Comparison of ENCODE assay signal across 1 cellular context in genomic region chr12:122394626-122395194, GRCh38.
TF ChIP-seq lines count a peak whose summit lies in the region.

No MANE protein-coding gene starts in this region.

TF ChIP-seq in K562, 482 proteins besides CTCF, POLR2A, EP300 and RAD21 (continued from another document and continues in another):
- no peak for TF ChIP-seq TFE3 (CRISPR knock-in tag; IDR thresholded peaks at IDR 0.05)
- peak; percentile 77 for TF ChIP-seq CEBPB (tag; IDR thresholded peaks at IDR 0.05)
- no peak for TF ChIP-seq TAF15 (IDR thresholded peaks at IDR 0.05; ENCODE audit: low read depth, low read length)
- no peak for TF ChIP-seq GTF2E2 (tag; IDR thresholded peaks at IDR 0.05)
- no peak for TF ChIP-seq RCOR1 (IDR thresholded peaks at IDR 0.05; ENCODE audit: borderline replicate concordance in 1 of 2, low read depth in 2 of 2, low read length in 2 of 2)
- TF ChIP-seq YY1 (IDR thresholded peaks at IDR 0.05; ENCODE audit: borderline replicate concordance in 1 of 3, control insufficient read depth in 1 of 3, extremely low read depth in 1 of 3, insufficient read depth in 3 of 3, insufficient read length in 1 of 3, insufficient replicate concordance in 2 of 3, low read depth in 1 of 3, low read length in 2 of 3), result no peak
- no peak for TF ChIP-seq FOXK1 (CRISPR knock-in tag; IDR thresholded peaks at IDR 0.05; ENCODE audit: borderline replicate concordance)
- peak; percentile 22 to 40; a peak in 1 of 4 replicates for TF ChIP-seq TRIM24 (IDR thresholded peaks at IDR 0.05)
- TF ChIP-seq DACH1 (IDR thresholded peaks at IDR 0.05; ENCODE audit: partially characterized antibody), result no peak
- no peak for TF ChIP-seq MECOM (CRISPR knock-in tag; IDR thresholded peaks at IDR 0.05)
- no peak for TF ChIP-seq ZNF143 (CRISPR knock-in tag; IDR thresholded peaks at IDR 0.05)
- no peak for TF ChIP-seq ZNF121 (CRISPR knock-in tag; conservative IDR thresholded peaks at IDR 0.05)
- peak; percentile 78 for TF ChIP-seq CEBPG (CRISPR knock-in tag; IDR thresholded peaks at IDR 0.05)
- TF ChIP-seq CEBPG (tag; conservative IDR thresholded peaks at IDR 0.05 in 1 of 2, IDR thresholded peaks at IDR 0.05 in 1 of 2), result peak in 1 of 2 experiments; percentile 45; a peak in 1 of 4 replicates
- TF ChIP-seq SMARCA5 (IDR thresholded peaks at IDR 0.05), result no peak
- TF ChIP-seq JUN (IDR thresholded peaks at IDR 0.05; ENCODE audit: borderline replicate concordance, low read depth, low read length), result no peak
- TF ChIP-seq JUN (CRISPR knock-in tag; IDR thresholded peaks at IDR 0.05; ENCODE audit: borderline replicate concordance), result no peak
- TF ChIP-seq FOXJ3 (CRISPR knock-in tag; IDR thresholded peaks at IDR 0.05), result no peak
- no peak for TF ChIP-seq ATF1 (CRISPR knock-in tag; IDR thresholded peaks at IDR 0.05)
- no peak for TF ChIP-seq ATF1 (tag; IDR thresholded peaks at IDR 0.05)
- TF ChIP-seq BRF2 (IDR thresholded peaks at IDR 0.05; ENCODE audit: borderline replicate concordance, insufficient read depth, insufficient read length), result no peak
- TF ChIP-seq ZNF280B (CRISPR knock-in tag; IDR thresholded peaks at IDR 0.05), result no peak
- TF ChIP-seq ZBTB33 (CRISPR knock-in tag; IDR thresholded peaks at IDR 0.05), result 0 out of 2 replicates have a peak, but pooled peaks have one; percentile 15
- no peak for TF ChIP-seq BRD4 (IDR thresholded peaks at IDR 0.05)
- TF ChIP-seq NR2C2 (CRISPR knock-in tag; IDR thresholded peaks at IDR 0.05), result no peak
- TF ChIP-seq NR2C2 (tag; IDR thresholded peaks at IDR 0.05), result no peak
- no peak for TF ChIP-seq IFI16 (CRISPR knock-in tag; IDR thresholded peaks at IDR 0.05)
- TF ChIP-seq E2F6 (IDR thresholded peaks at IDR 0.05; ENCODE audit: borderline replicate concordance in 1 of 2, extremely low read depth in 1 of 2, insufficient read depth in 1 of 2, insufficient read length in 1 of 2, low read depth in 1 of 2, low read length in 1 of 2, poor library complexity in 1 of 2, severe bottlenecking in 1 of 2), result no peak
- TF ChIP-seq THAP7 (CRISPR knock-in tag; IDR thresholded peaks at IDR 0.05), result no peak
- TF ChIP-seq PATZ1 (CRISPR knock-in tag; IDR thresholded peaks at IDR 0.05; ENCODE audit: borderline replicate concordance), result no peak
- no peak for TF ChIP-seq ZNF395 (CRISPR knock-in tag; IDR thresholded peaks at IDR 0.05)
- TF ChIP-seq E2F8 (IDR thresholded peaks at IDR 0.05; ENCODE audit: low read depth, partially characterized antibody), result no peak
- TF ChIP-seq, protein P1, sequence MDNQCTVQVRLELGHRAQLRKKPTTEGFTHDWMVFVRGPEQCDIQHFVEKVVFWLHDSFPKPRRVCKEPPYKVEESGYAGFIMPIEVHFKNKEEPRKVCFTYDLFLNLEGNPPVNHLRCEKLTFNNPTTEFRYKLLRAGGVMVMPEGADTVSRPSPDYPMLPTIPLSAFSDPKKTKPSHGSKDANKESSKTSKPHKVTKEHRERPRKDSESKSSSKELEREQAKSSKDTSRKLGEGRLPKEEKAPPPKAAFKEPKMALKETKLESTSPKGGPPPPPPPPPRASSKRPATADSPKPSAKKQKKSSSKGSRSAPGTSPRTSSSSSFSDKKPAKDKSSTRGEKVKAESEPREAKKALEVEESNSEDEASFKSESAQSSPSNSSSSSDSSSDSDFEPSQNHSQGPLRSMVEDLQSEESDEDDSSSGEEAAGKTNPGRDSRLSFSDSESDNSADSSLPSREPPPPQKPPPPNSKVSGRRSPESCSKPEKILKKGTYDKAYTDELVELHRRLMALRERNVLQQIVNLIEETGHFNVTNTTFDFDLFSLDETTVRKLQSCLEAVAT (IDR thresholded peaks at IDR 0.05), result 0 out of 4 replicates have a peak, but pooled peaks of 1 of the 2 experiments have one; percentile 59
- TF ChIP-seq, protein P2, sequence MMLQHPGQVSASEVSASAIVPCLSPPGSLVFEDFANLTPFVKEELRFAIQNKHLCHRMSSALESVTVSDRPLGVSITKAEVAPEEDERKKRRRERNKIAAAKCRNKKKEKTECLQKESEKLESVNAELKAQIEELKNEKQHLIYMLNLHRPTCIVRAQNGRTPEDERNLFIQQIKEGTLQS (IDR thresholded peaks at IDR 0.05), result peak; percentile 80
- TF ChIP-seq, protein P2 (CRISPR knock-in tag; conservative IDR thresholded peaks at IDR 0.05), result no peak
- TF ChIP-seq SPI1 (IDR thresholded peaks at IDR 0.05; ENCODE audit: borderline replicate concordance, low read depth, low read length), result no peak
- TF ChIP-seq TOE1 (IDR thresholded peaks at IDR 0.05; ENCODE audit: borderline replicate concordance), result no peak
- no peak for TF ChIP-seq TOE1 (CRISPR knock-in tag; IDR thresholded peaks at IDR 0.05; ENCODE audit: borderline replicate concordance, low read depth)
- no peak for TF ChIP-seq BDP1 (IDR thresholded peaks at IDR 0.05; ENCODE audit: insufficient read depth, insufficient read length)
- TF ChIP-seq POLR2H (tag; IDR thresholded peaks at IDR 0.05; ENCODE audit: low read depth), result no peak
- TF ChIP-seq POLR2AphosphoS2 (IDR thresholded peaks at IDR 0.05; ENCODE audit: low read length), result no peak
- TF ChIP-seq, protein P3, sequence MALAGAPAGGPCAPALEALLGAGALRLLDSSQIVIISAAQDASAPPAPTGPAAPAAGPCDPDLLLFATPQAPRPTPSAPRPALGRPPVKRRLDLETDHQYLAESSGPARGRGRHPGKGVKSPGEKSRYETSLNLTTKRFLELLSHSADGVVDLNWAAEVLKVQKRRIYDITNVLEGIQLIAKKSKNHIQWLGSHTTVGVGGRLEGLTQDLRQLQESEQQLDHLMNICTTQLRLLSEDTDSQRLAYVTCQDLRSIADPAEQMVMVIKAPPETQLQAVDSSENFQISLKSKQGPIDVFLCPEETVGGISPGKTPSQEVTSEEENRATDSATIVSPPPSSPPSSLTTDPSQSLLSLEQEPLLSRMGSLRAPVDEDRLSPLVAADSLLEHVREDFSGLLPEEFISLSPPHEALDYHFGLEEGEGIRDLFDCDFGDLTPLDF (CRISPR knock-in tag; IDR thresholded peaks at IDR 0.05), result no peak
- TF ChIP-seq MYC (IDR thresholded peaks at IDR 0.05; ENCODE audit: low read depth, low read length), result no peak
- no peak for TF ChIP-seq MYC (CRISPR knock-in tag; IDR thresholded peaks at IDR 0.05; ENCODE audit: borderline replicate concordance, low read depth)
- no peak for TF ChIP-seq RBM22 (IDR thresholded peaks at IDR 0.05; ENCODE audit: low read depth, low read length, poor library complexity, severe bottlenecking)
- no peak for TF ChIP-seq FOXK2 (conservative IDR thresholded peaks at IDR 0.05 in 1 of 2, IDR thresholded peaks at IDR 0.05 in 1 of 2; ENCODE audit: low read depth in 2 of 2)
- TF ChIP-seq NCOA1 (IDR thresholded peaks at IDR 0.05; ENCODE audit: low read depth), result no peak
